Comparison of ENCODE assay signal across 8 cellular contexts in genomic region chr2:74472086-74472944, GRCh38. TPM values are rescaled to one million over a fixed set of nuclear protein-coding genes. Genes with fewer than 3 reads are reported as not detected.
A peak's percentile ranks its signal among the peaks of the same experiment; 100 is the strongest.
DNase-seq lines count a peak whose midpoint lies in the region; ATAC-seq, FAIRE-seq and TF ChIP-seq lines count a peak whose summit lies in the region.

Gene MRPL53, minus strand, starts transcription at chr2:74472680. Its CDS starts 20 bp downstream, at chr2:74472660.

- TF ChIP-seq CTCF in left ventricle myocardium inferior (IDR thresholded peaks at IDR 0.05; ENCODE audit: borderline replicate concordance), result no peak
- TF ChIP-seq CTCF in prostate gland (IDR thresholded peaks at IDR 0.05), result peak in 1 of 4 experiments; percentile 16

- peak within 1 kb of the TSS; percentile 98 for H3K27ac Mint-ChIP-seq in T-helper 17 cell

- H3K4me3 ChIP-seq in left ventricle myocardium inferior (peak within 1 kb of the TSS; percentile 88), prostate gland (peak within 1 kb of the TSS; percentile 51 to 63)

- peak within 1 kb of the TSS; percentile 94 for H3K4me3 Mint-ChIP-seq in T-helper 17 cell

- peak within 1 kb of the TSS; percentile 95 for H3K27ac ChIP-seq in left ventricle myocardium inferior (replicated peaks)
- H3K27ac ChIP-seq in prostate gland, result peak within 1 kb of the TSS; percentile 89 to 91

- under 1% methylated on average over 66 of the region's 66 CpGs for WGBS in prostate gland

- peaks cover 20% of the 10 kb centered on the region for H3K4me1 Mint-ChIP-seq in T-helper 17 cell

- H3K36me3 ChIP-seq in left ventricle myocardium inferior (peaks cover 29% of the 10 kb centered on the region), prostate gland (peaks cover 0 to 3% of the 10 kb centered on the region in 2 donors)

- no peaks in the 10 kb centered on the region for H3K9me3 ChIP-seq in T-helper 17 cell (ENCODE audit: control insufficient read depth, low read length, poor library complexity, severe bottlenecking)
- no peaks in the 10 kb centered on the region for H3K9me3 ChIP-seq in left ventricle myocardium inferior (replicated peaks)
- no peaks in the 10 kb centered on the region for H3K9me3 ChIP-seq in prostate gland

- H3K4me1 ChIP-seq in left ventricle myocardium inferior (peaks cover 34% of the 10 kb centered on the region), prostate gland (replicated peaks) (no peaks in the 10 kb centered on the region)

- H3K36me3 Mint-ChIP-seq in T-helper 17 cell (ENCODE audit: low read depth), result peaks cover 2% of the 10 kb centered on the region

- intact Hi-C loops in left ventricle myocardium inferior (cut with micrococcal nuclease) (no loop called here), prostate gland (cut with DNase I) (no loop called here)

- DNase-seq in GM12892 (ENCODE audit: insufficient read length), result peak; percentile 78
- peak; percentile 94 for DNase-seq in NCI-H146 (lab: John Stamatoyannopoulos, UW)
- DNase-seq in T-helper 17 cell, result peak; percentile 93 to 98 (median 94)
- peak; percentile 58 for DNase-seq in amniotic stem cell (lab: John Stamatoyannopoulos, UW)
- peak; percentile 94 for DNase-seq in left ventricle myocardium inferior
- DNase-seq in prostate gland (ENCODE audit: low spot score), result peak; percentile 91
- peak; percentile 97 for DNase-seq in ureter (ENCODE audit: low spot score)

- ATAC-seq in HG02763 (IDR thresholded peaks at IDR 0.05; ENCODE audit: unreplicated experiment), result peak; percentile 91
- ATAC-seq in T-helper 17 cell, result peak; percentile 97

- no peaks in the 10 kb centered on the region for H3K27me3 Mint-ChIP-seq in T-helper 17 cell

- peak; percentile 91 for FAIRE-seq in GM12892 (lab: Jason Lieb, UNC)

- H3K27me3 ChIP-seq in left ventricle myocardium inferior (ENCODE audit: low read depth) (no peaks in the 10 kb centered on the region), prostate gland (replicated peaks; ENCODE audit: insufficient read depth) (no peaks in the 10 kb centered on the region)

- TF ChIP-seq POLR2A in GM12892 (IDR thresholded peaks at IDR 0.05; ENCODE audit: low read depth, low read length), result peak; percentile 98
- peak; percentile 50 for TF ChIP-seq POLR2A in prostate gland (IDR thresholded peaks at IDR 0.05)

RNA-seq across cellular contexts. Expression of gene MRPL53, which starts in this region (rescaled TPM):
- 28.2 TPM for polyA plus RNA-seq in GM12892 (2012; ENCODE audit: missing spikeins)
- total RNA-seq in T-helper 17 cell, result 10 to 100 TPM; 31.4 to 67.9 TPM
- total RNA-seq in left ventricle myocardium inferior, result 176 TPM
- total RNA-seq in prostate gland, result 10 to 100 TPM; 28.2 to 63.3 TPM
- total RNA-seq in ureter, result 71.8 TPM

Comparison
In these comparisons a context has a peak if more than half of its experiments do, and no peak if none do; other contexts are left out.
1. Peak in every context shown above with its lines: DNase-seq, ATAC-seq, H3K4me3 ChIP-seq and H3K27ac ChIP-seq.